ENCODE assay signal across 12 cellular contexts in the genomic region with DNA sequence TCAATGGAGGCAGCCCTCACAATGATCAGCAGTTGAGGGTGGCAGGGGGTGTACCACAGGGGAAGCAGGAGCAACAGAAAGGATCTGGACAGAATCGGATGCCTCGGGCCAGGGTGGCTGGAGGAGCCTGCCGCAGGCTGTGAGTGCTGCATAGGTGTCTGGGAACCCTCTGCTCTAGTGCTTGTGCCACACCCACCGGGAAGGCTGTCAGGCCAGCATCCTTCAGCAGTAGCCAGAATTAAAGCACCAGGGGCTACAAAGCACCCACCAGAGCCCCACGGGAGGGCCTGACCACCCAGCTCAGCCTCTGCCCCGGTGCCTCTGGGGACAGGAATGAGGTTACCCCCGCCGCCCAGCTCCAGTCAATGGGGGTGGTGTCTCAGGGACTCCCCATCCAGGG.
DNase-seq lines count a peak whose midpoint lies in the region; ATAC-seq and TF ChIP-seq lines count a peak whose summit lies in the region.
"Had no signal": no experiment of that assay in that cellular context is flagged by ENCODE, and none has a peak within 500 bp of the region (broad histone marks: within the 10 kb centered on the region; RNA-seq: fewer than 3 reads in every experiment).

No MANE protein-coding gene starts in this region.

- no peak for DNase-seq in epithelial cell of prostate (ENCODE audit: low read depth, low spot score)
- DNase-seq in NCI-H1930 (lab: John Stamatoyannopoulos, UW) = no peak
- no peak for DNase-seq in EL
- DNase-seq: ACHN; CD8-positive, alpha-beta T cell; COR-L47; GDM1; H9; KBM-7 had no signal

- H3K4me3 ChIP-seq in BLaER1 = no peak overlapping the region
- H3K4me3 ChIP-seq in HEK293 (ENCODE audit: low read depth, low read length) = no peak overlapping the region

- H4K20me1 ChIP-seq in BLaER1 = no peaks in the 10 kb centered on the region

- no peaks in the 10 kb centered on the region for H3K9me3 ChIP-seq in BLaER1
- no peaks in the 10 kb centered on the region for H3K9me3 ChIP-seq in HEK293 (ENCODE audit: control insufficient read depth, insufficient read depth, low read depth, low read length)

- CTCF ChIA-PET in HEK293 (lab: Yijun Ruan, JAX) = interaction anchor here (0.7 to 1.4 kb wide), 2 partner anchors 12 to 36 kb away, joined by 3 to 6 read pairs; no protein-coding TSS in a partner anchor

- H3K4me1 ChIP-seq in BLaER1 = peaks cover 19% of the 10 kb centered on the region
- no peaks in the 10 kb centered on the region for H3K4me1 ChIP-seq in HEK293 (ENCODE audit: control insufficient read depth, insufficient read depth, low read length)

- H3K27ac ChIP-seq in BLaER1 = no peak overlapping the region
- H3K27ac ChIP-seq in HEK293 (ENCODE audit: extremely low read depth, low read depth, low read length) = no peak overlapping the region
- H3K27ac ChIP-seq in epithelial cell of prostate = peak overlapping the region; percentile 100

- H3K36me3 ChIP-seq in BLaER1 (no peaks in the 10 kb centered on the region), HEK293 (ENCODE audit: control insufficient read depth in 2 of 2, insufficient read depth in 1 of 2, low read length in 2 of 2) (no peaks in the 10 kb centered on the region)

- no peak for TF ChIP-seq CTCF in HEK293 (tag by site-specific recombination; IDR thresholded peaks at IDR 0.05)

- POLR2A ChIA-PET in HEK293 (lab: Yijun Ruan, JAX) = no interaction called here

- H3K27me3 ChIP-seq in BLaER1 = no peaks in the 10 kb centered on the region

- no peak overlapping the region for H3K9ac ChIP-seq in BLaER1

- H3K4me2 ChIP-seq in BLaER1 = peak overlapping the region; percentile 38

- ATAC-seq in GM21723 (IDR thresholded peaks at IDR 0.05; ENCODE audit: unreplicated experiment) = no peak
- ATAC-seq: CD8-positive, alpha-beta T cell had no signal

TF ChIP-seq in HEK293, 187 proteins besides CTCF, POLR2A, EP300 and RAD21:
- TF ChIP-seq KLF9 (tag by site-specific recombination; IDR thresholded peaks at IDR 0.05; ENCODE audit: low read depth) (0 out of 2 replicates have a peak, but pooled peaks have one; percentile 20), ZNF707 (tag by site-specific recombination; IDR thresholded peaks at IDR 0.05) (no peak), ZNF501 (tag by site-specific recombination; IDR thresholded peaks at IDR 0.05) (no peak), ZNF596 (tag by site-specific recombination; IDR thresholded peaks at IDR 0.05) (no peak), ZNF10 (tag by site-specific recombination; IDR thresholded peaks at IDR 0.05) (peak; percentile 22; the same call in 1 of the 2 replicates), ZNF223 (tag by site-specific recombination; IDR thresholded peaks at IDR 0.05) (no peak), ZNF473 (tag by site-specific recombination; IDR thresholded peaks at IDR 0.05) (no peak)
